Comparison of ENCODE assay signal across 8 cellular contexts in the genomic region with DNA sequence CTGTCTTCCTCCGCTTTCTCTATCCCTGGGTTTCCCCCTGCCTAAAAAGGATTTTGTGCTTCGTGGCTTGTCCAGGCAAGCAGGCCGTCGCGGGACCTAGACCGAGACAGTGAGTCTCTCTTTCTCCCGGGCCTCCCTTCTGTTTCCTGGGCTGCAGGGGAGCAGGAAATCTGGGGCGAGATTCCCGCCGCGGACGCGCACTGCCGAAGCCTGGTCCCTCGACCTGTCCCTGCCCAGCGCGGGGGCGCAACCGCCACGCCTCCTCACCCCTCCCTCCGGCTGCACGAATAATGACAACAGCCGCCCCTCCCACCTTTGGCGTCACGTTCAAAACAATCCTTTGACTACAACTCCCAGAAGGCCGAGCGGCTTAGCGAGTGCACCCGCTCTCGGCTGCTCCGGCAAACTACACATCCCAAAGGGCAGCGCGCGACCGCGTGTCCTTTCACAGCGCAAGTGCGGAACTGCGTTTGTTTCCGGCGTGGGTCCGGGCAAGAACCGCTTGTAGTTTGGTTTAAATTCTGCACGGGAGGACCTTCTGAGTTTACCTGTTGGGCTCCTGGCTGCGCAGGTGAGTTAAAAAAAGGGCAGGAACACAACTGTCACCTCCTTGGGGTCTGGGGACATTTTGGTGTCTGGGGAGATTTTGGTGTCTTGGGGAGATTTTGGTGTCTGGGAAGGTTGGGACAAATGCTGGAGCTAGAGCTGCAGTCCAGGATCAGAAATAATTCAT. TPM values are rescaled to one million over a fixed set of nuclear protein-coding genes. Genes with fewer than 3 reads are reported as not detected.
A peak's percentile ranks its signal among the peaks of the same experiment; 100 is the strongest.
DNase-seq lines count a peak whose midpoint lies in the region; ATAC-seq and FAIRE-seq lines count a peak whose summit lies in the region.

A gene (plus strand): TSS at position 473 of the 733 bp plus-strand sequence. CDS start 1,715 bp downstream, outside the sequence.

- peaks cover 12% of the 10 kb centered on the region for H3K79me1 ChIP-seq in mesendoderm (ENCODE audit: low read length)

- H4K8ac ChIP-seq in mesendoderm (ENCODE audit: low read depth, low read length), result no peak within 1 kb of the TSS

- H3K36me3 ChIP-seq in endocrine pancreas (ENCODE audit: control insufficient read depth, insufficient read depth, low read length), result no peaks in the 10 kb centered on the region
- peaks cover 2% of the 10 kb centered on the region for H3K36me3 ChIP-seq in mesendoderm (ENCODE audit: control insufficient read depth, insufficient read depth, low read length)

- peak within 1 kb of the TSS; percentile 89 for H3K56ac ChIP-seq in mesendoderm (ENCODE audit: low read length)

- no peak within 1 kb of the TSS for H3K18ac ChIP-seq in mesendoderm (ENCODE audit: low read length)

- FAIRE-seq in HTR-8/SVneo (lab: Jason Lieb, UNC), result peak; percentile 97

- peak within 1 kb of the TSS; percentile 99 for H3K4me2 ChIP-seq in mesendoderm (ENCODE audit: low read length)

- H3K27me3 ChIP-seq in endocrine pancreas (ENCODE audit: control insufficient read depth, insufficient read depth, low read length), result no peaks in the 10 kb centered on the region
- H3K27me3 ChIP-seq in mesendoderm (ENCODE audit: insufficient read depth, low read length, poor library complexity), result no peaks in the 10 kb centered on the region

- H3K9me3 ChIP-seq in endocrine pancreas (ENCODE audit: control insufficient read depth, low read length), result no peaks in the 10 kb centered on the region

- no peak within 1 kb of the TSS for H2BK15ac ChIP-seq in mesendoderm (replicated peaks; ENCODE audit: low read depth)

- no peak within 1 kb of the TSS for H4K5ac ChIP-seq in mesendoderm (ENCODE audit: low read length)

- H2BK120ac ChIP-seq in mesendoderm (ENCODE audit: low read depth, low read length), result no peak within 1 kb of the TSS

- H3K9ac ChIP-seq in endocrine pancreas (ENCODE audit: control insufficient read depth, insufficient read depth, low read length) (peak within 1 kb of the TSS; percentile 88), mesendoderm (ENCODE audit: low read length) (peak within 1 kb of the TSS; percentile 89)

- H3K79me2 ChIP-seq in mesendoderm (ENCODE audit: control insufficient read depth, insufficient read depth, low read length), result peaks cover 14% of the 10 kb centered on the region

- peak; percentile 99 for ATAC-seq in GM21367 (IDR thresholded peaks at IDR 0.05; ENCODE audit: unreplicated experiment)

- no peak within 1 kb of the TSS for H3K4ac ChIP-seq in mesendoderm (ENCODE audit: low read depth, low read length)

- DNase-seq in COLO829 (ENCODE audit: low spot score) (peak; percentile 96), HTR-8/SVneo (ENCODE audit: insufficient read length, low spot score) (peak; percentile 94), NOMO-1 treated with dmso at 0.1 percent for 144 hours (lab: John Stamatoyannopoulos, UW; ENCODE audit: unreplicated experiment) (peak; percentile 98), mesendoderm (peak; percentile 100)
- DNase-seq in activated CD8-positive, alpha-beta memory T cell treated with anti-CD3 and anti-CD28 coated beads for 48 hours (ENCODE audit: low read depth in 2 of 3, low spot score in 2 of 3), result peak; percentile 94 to 97 (median 96)
- DNase-seq in stimulated activated CD8-positive, alpha-beta memory T cell treated with anti-CD3 and anti-CD28 coated beads, Interleukin-15, amount 100 ng/mL, for 1 hour (ENCODE audit: low read depth), result peak; percentile 99

- no peak within 1 kb of the TSS for H3K23ac ChIP-seq in mesendoderm (ENCODE audit: low read length)

- H3K4me1 ChIP-seq in endocrine pancreas (ENCODE audit: control insufficient read depth, insufficient read depth, low read length) (peaks cover 5% of the 10 kb centered on the region), mesendoderm (ENCODE audit: control insufficient read depth, low read depth, low read length) (no peaks in the 10 kb centered on the region)

- no peak within 1 kb of the TSS for H2AK5ac ChIP-seq in mesendoderm (ENCODE audit: low read length)

- H2BK5ac ChIP-seq in mesendoderm (ENCODE audit: low read length), result no peak within 1 kb of the TSS

- no peak within 1 kb of the TSS for H3K27ac ChIP-seq in mesendoderm (ENCODE audit: low read depth, low read length)

- H3K4me3 ChIP-seq in endocrine pancreas (ENCODE audit: control insufficient read depth, insufficient read depth, low read length) (peak within 1 kb of the TSS; percentile 98), mesendoderm (ENCODE audit: low read length) (peak within 1 kb of the TSS; percentile 94)

- WGBS in mesendoderm (ENCODE audit: extremely low coverage, insufficient coverage, low lambda C conversion rate), result no CpG with 5 or more reads among the region's 45 CpGs

RNA-seq across cellular contexts. Expression of the gene that starts here (rescaled TPM):
- 17.4 TPM for polyA plus RNA-seq in mesendoderm (2013, experiment 1 of 2)
- polyA plus RNA-seq in mesendoderm (2013, experiment 2 of 2), result 16.2 TPM
